In genomic region chr9:109181284-109181683, GRCh38 we compare ENCODE assay signal across 15 cellular contexts. TPM values are rescaled to one million over a fixed set of nuclear protein-coding genes. Genes with fewer than 3 reads are reported as not detected.
DNase-seq lines count a peak whose midpoint lies in the region; ATAC-seq and TF ChIP-seq lines count a peak whose summit lies in the region.
"Had no signal": no experiment of that assay in that cellular context is flagged by ENCODE, and none has a peak within 500 bp of the region (broad histone marks: within the 10 kb centered on the region; RNA-seq: fewer than 3 reads in every experiment).

No MANE protein-coding gene starts in this region.

- TF ChIP-seq POLR2A in tibial nerve (IDR thresholded peaks at IDR 0.05), result no peak

- H3K9me3 ChIP-seq in CD4-positive, CD25-positive, alpha-beta regulatory T cell (ENCODE audit: control insufficient read depth in 2 of 2, low read length in 2 of 2), result no peaks in the 10 kb centered on the region
- H3K9me3 ChIP-seq in tibial nerve, result no peaks in the 10 kb centered on the region
- H3K9me3 ChIP-seq: heart right ventricle, mucosa of descending colon, suprapubic skin had no signal

- H3K4me1 ChIP-seq in CD4-positive, CD25-positive, alpha-beta regulatory T cell (ENCODE audit: control insufficient read depth, insufficient read depth, low read length, poor library complexity, severe bottlenecking), result peaks cover 3% of the 10 kb centered on the region
- H3K4me1 ChIP-seq in tibial nerve, result no peaks in the 10 kb centered on the region
- H3K4me1 ChIP-seq: heart right ventricle, suprapubic skin had no signal

- H3K27ac Mint-ChIP-seq in CD4-positive, CD25-positive, alpha-beta regulatory T cell, result peak overlapping the region in 1 of 3 donors; percentile 25
- H3K27ac Mint-ChIP-seq: dendritic cell treated with granulocyte-macrophage colony-stimulating factor and Interleukin-4, amounts not matched to agents 40 ng/mL and 50 ng/mL, for 4 days had no signal

- H3K27me3 Mint-ChIP-seq in CD4-positive, CD25-positive, alpha-beta regulatory T cell, result peaks cover 25% of the 10 kb centered on the region
- H3K27me3 Mint-ChIP-seq in activated T-cell treated with anti-CD3 and anti-CD28 coated beads, Interleukin-2, amount 50 U/mL, for 4 hours (ENCODE audit: low read depth), result peaks cover 4% of the 10 kb centered on the region

- DNase-seq in CD4-positive, CD25-positive, alpha-beta regulatory T cell, result peak in 2 of 3 donors; percentile 30 to 80
- no peak for DNase-seq in activated T-cell treated with anti-CD3 and anti-CD28 coated beads, Interleukin-2, amount 50 U/mL, for 4 hours
- no peak for DNase-seq in NCI-H446 (lab: John Stamatoyannopoulos, UW)
- DNase-seq in amygdala (lab: John Stamatoyannopoulos, UW), result no peak
- no peak for DNase-seq in NCI-H524 (lab: John Stamatoyannopoulos, UW)
- DNase-seq in tibial nerve (ENCODE audit: low spot score in 2 of 2), result no peak
- DNase-seq: heart right ventricle, mucosa of descending colon, NCI-H1436 treated with DMSO at 0.1 percent for 48 hours had no signal

- H3K9me3 Mint-ChIP-seq in CD4-positive, CD25-positive, alpha-beta regulatory T cell, result peaks cover 0 to 1% (median 0%) of the 10 kb centered on the region in 7 donors
- no peaks in the 10 kb centered on the region for H3K9me3 Mint-ChIP-seq in activated T-cell treated with anti-CD3 and anti-CD28 coated beads, Interleukin-2, amount 50 U/mL, for 4 hours
- H3K9me3 Mint-ChIP-seq: dendritic cell treated with granulocyte-macrophage colony-stimulating factor and Interleukin-4, amounts not matched to agents 40 ng/mL and 50 ng/mL, for 4 days had no signal

- H3K36me3 Mint-ChIP-seq in CD4-positive, CD25-positive, alpha-beta regulatory T cell, result no peaks in the 10 kb centered on the region
- no peaks in the 10 kb centered on the region for H3K36me3 Mint-ChIP-seq in activated T-cell treated with anti-CD3 and anti-CD28 coated beads, Interleukin-2, amount 50 U/mL, for 4 hours (ENCODE audit: insufficient read depth)

- H3K4me3 ChIP-seq in CD4-positive, CD25-positive, alpha-beta regulatory T cell (ENCODE audit: low read depth, low read length), result no peak overlapping the region
- H3K4me3 ChIP-seq in tibial nerve, result no peak overlapping the region
- H3K4me3 ChIP-seq: heart right ventricle, mucosa of descending colon, skin epidermis, suprapubic skin had no signal

- H3K27ac ChIP-seq in CD4-positive, CD25-positive, alpha-beta regulatory T cell (ENCODE audit: insufficient read depth, low read length, poor library complexity, severe bottlenecking), result no peak overlapping the region
- no peak overlapping the region for H3K27ac ChIP-seq in tibial nerve
- H3K27ac ChIP-seq: heart right ventricle, HL-60, skin epidermis, suprapubic skin had no signal

- no peak for TF ChIP-seq CTCF in tibial nerve (IDR thresholded peaks at IDR 0.05)

- peaks cover 2% of the 10 kb centered on the region for H3K27me3 ChIP-seq in CD4-positive, CD25-positive, alpha-beta regulatory T cell (ENCODE audit: control insufficient read depth, insufficient read depth, low read length)
- no peaks in the 10 kb centered on the region for H3K27me3 ChIP-seq in tibial nerve

- no peak for TF ChIP-seq EP300 in tibial nerve (IDR thresholded peaks at IDR 0.05)

- H3K4me1 Mint-ChIP-seq in CD4-positive, CD25-positive, alpha-beta regulatory T cell, result peaks cover 0 to 19% (median 3%) of the 10 kb centered on the region in 4 donors
- peaks cover 8% of the 10 kb centered on the region for H3K4me1 Mint-ChIP-seq in activated T-cell treated with anti-CD3 and anti-CD28 coated beads, Interleukin-2, amount 50 U/mL, for 4 hours (ENCODE audit: low read depth)

- WGBS in tibial nerve, 2 donors, result 96 to 100% methylated on average over 1 of the region's 1 CpG

- peak; percentile 41 to 66 for ATAC-seq in CD4-positive, CD25-positive, alpha-beta regulatory T cell (ENCODE audit: low read depth in 2 of 2)
- peak; percentile 72 for ATAC-seq in GM18907 (IDR thresholded peaks at IDR 0.05; ENCODE audit: unreplicated experiment)
- peak; percentile 86 for ATAC-seq in HG02973 (IDR thresholded peaks at IDR 0.05; ENCODE audit: unreplicated experiment)
- peak; percentile 95 to 97 for ATAC-seq in activated T-cell treated with anti-CD3 and anti-CD28 coated beads, Interleukin-2, amount 50 U/mL, for 4 hours
- ATAC-seq: heart right ventricle, mucosa of descending colon had no signal

- H3K36me3 ChIP-seq in CD4-positive, CD25-positive, alpha-beta regulatory T cell (ENCODE audit: control insufficient read depth, insufficient read depth, low read length), result no peaks in the 10 kb centered on the region
- H3K36me3 ChIP-seq in tibial nerve, result peaks cover 0 to 13% (median 0%) of the 10 kb centered on the region in 3 donors
- H3K36me3 ChIP-seq: heart right ventricle, suprapubic skin had no signal

- peak overlapping the region in 1 of 4 donors; percentile 28 for H3K4me3 Mint-ChIP-seq in CD4-positive, CD25-positive, alpha-beta regulatory T cell
- no peak overlapping the region for H3K4me3 Mint-ChIP-seq in activated T-cell treated with anti-CD3 and anti-CD28 coated beads, Interleukin-2, amount 50 U/mL, for 4 hours
- H3K4me3 Mint-ChIP-seq: dendritic cell treated with granulocyte-macrophage colony-stimulating factor and Interleukin-4, amounts not matched to agents 40 ng/mL and 50 ng/mL, for 4 days had no signal

RNA-seq across cellular contexts. Expression of gene FRRS1L, which starts 14.2 kb away (rescaled TPM):
- total RNA-seq in CD4-positive, CD25-positive, alpha-beta regulatory T cell, result not detected
- polyA plus RNA-seq in CD4-positive, CD25-positive, alpha-beta regulatory T cell, result not detected
- under 1 TPM in 1 of 3 donors, not detected in 2; 0.10 TPM for total RNA-seq in activated T-cell treated with anti-CD3 and anti-CD28 coated beads, Interleukin-2, amount 50 U/mL, for 4 hours
- 10 to 100 TPM in 1 of 4 donors, 1 to 10 TPM in 3; 1.5 to 12.6 (median 2.8) TPM for total RNA-seq in tibial nerve

Comparison
In these comparisons a context has a peak if more than half of its experiments do, and no peak if none do; other contexts are left out.
1. DNase-seq: peak in CD4-positive, CD25-positive, alpha-beta regulatory T cell (2 of 3); none in activated T-cell treated with anti-CD3 and anti-CD28 coated beads, Interleukin-2, amount 50 U/mL, for 4 hours (single experiment), NCI-H446 (0 of 2), amygdala (0 of 56), NCI-H524 (0 of 2) and tibial nerve (0 of 2).
2. Peak in every context shown above with its lines, with median percentiles within 50 percentile points of each other: ATAC-seq.